ENCODE assay signal across 8 cellular contexts in genomic region chr7:55641811-55642210, GRCh38.
DNase-seq lines count a peak whose midpoint lies in the region; ATAC-seq, FAIRE-seq and TF ChIP-seq lines count a peak whose summit lies in the region.

No MANE protein-coding gene starts in this region.

- no peak for FAIRE-seq in H54 (lab: Jason Lieb, UNC)

- no peaks in the 10 kb centered on the region for H3K9me2 ChIP-seq in DOHH2 (replicated peaks; ENCODE audit: control insufficient read depth, low read length)

- H4K20me1 ChIP-seq in DOHH2 (ENCODE audit: control insufficient read depth, insufficient read depth, low read depth, low read length): no peaks in the 10 kb centered on the region

- no peaks in the 10 kb centered on the region for H3K79me2 ChIP-seq in DOHH2 (ENCODE audit: control insufficient read depth, low read length)

- peak overlapping the region; percentile 62 for H3K4me2 ChIP-seq in DOHH2 (ENCODE audit: low read length)

- H3K9me3 ChIP-seq in DOHH2 (ENCODE audit: control insufficient read depth, insufficient read depth, low read length) (no peaks in the 10 kb centered on the region), upper lobe of right lung (no peaks in the 10 kb centered on the region)

- H3K27ac ChIP-seq in DOHH2 (ENCODE audit: low read depth, low read length) (peak overlapping the region; percentile 22; the same call in 1 of the 2 replicates), upper lobe of right lung (no peak overlapping the region)

- H3K4me1 ChIP-seq in DOHH2 (ENCODE audit: control insufficient read depth, low read length) (peaks cover 16% of the 10 kb centered on the region), upper lobe of right lung (no peaks in the 10 kb centered on the region)

- TF ChIP-seq CTCF in DOHH2 (IDR thresholded peaks at IDR 0.05; ENCODE audit: low read depth, low read length, poor library complexity, severe bottlenecking) (no peak), upper lobe of right lung (IDR thresholded peaks at IDR 0.05) (no peak)

- H3K4me1 Mint-ChIP-seq in activated T-helper 1 cell treated with anti-CD3 and anti-CD28 coated beads, Interleukin-12 subunit alpha, Interleukin-12 subunit beta, Interleukin-2, Interleukin-4 antibody, amounts not matched to agents 30 ng/mL and 10 ng/mL and 1 ng/mL, durations not matched to agents 14 hours and 24 hours and 36 hours (ENCODE audit: low read depth): peaks cover 11% of the 10 kb centered on the region

- ATAC-seq in GM19324 (IDR thresholded peaks at IDR 0.05; ENCODE audit: low FRiP score, unreplicated experiment) (peak; percentile 44), HG03064 (IDR thresholded peaks at IDR 0.05; ENCODE audit: low read depth, unreplicated experiment) (peak; percentile 88), upper lobe of right lung (no peak)

- H3K36me3 Mint-ChIP-seq in activated T-helper 1 cell treated with anti-CD3 and anti-CD28 coated beads, Interleukin-12 subunit alpha, Interleukin-12 subunit beta, Interleukin-2, Interleukin-4 antibody, amounts not matched to agents 30 ng/mL and 10 ng/mL and 1 ng/mL, durations not matched to agents 14 hours and 24 hours and 36 hours (ENCODE audit: low read depth): no peaks in the 10 kb centered on the region

- no peaks in the 10 kb centered on the region for H3K9me3 Mint-ChIP-seq in activated T-helper 1 cell treated with anti-CD3 and anti-CD28 coated beads, Interleukin-12 subunit alpha, Interleukin-12 subunit beta, Interleukin-2, Interleukin-4 antibody, amounts not matched to agents 30 ng/mL and 10 ng/mL and 1 ng/mL, durations not matched to agents 14 hours and 24 hours and 36 hours

- no peak overlapping the region for H3K27ac Mint-ChIP-seq in activated T-helper 1 cell treated with anti-CD3 and anti-CD28 coated beads, Interleukin-12 subunit alpha, Interleukin-12 subunit beta, Interleukin-2, Interleukin-4 antibody, amounts not matched to agents 30 ng/mL and 10 ng/mL and 1 ng/mL, durations not matched to agents 14 hours and 24 hours and 36 hours

- H3K27me3 ChIP-seq in DOHH2 (ENCODE audit: control insufficient read depth, low read length) (peaks cover 9% of the 10 kb centered on the region), upper lobe of right lung (no peaks in the 10 kb centered on the region)

- H3K4me3 ChIP-seq in DOHH2 (ENCODE audit: low read length) (peak overlapping the region; percentile 35), upper lobe of right lung (no peak overlapping the region)

- H3F3A ChIP-seq in DOHH2 (ENCODE audit: control insufficient read depth, insufficient read depth): peaks cover 3% of the 10 kb centered on the region; the same call in 1 of the 2 replicates

- no peak for TF ChIP-seq POLR2A in H54 (IDR thresholded peaks at IDR 0.05; ENCODE audit: low read depth, low read length)

- peak; percentile 9 for DNase-seq in activated T-helper 1 cell treated with anti-CD3 and anti-CD28 coated beads, Interleukin-12 subunit alpha, Interleukin-12 subunit beta, Interleukin-2, Interleukin-4 antibody, amounts not matched to agents 30 ng/mL and 10 ng/mL and 1 ng/mL, durations not matched to agents 14 hours and 24 hours and 36 hours (ENCODE audit: low spot score)
- DNase-seq in RPMI8226 (no peak), dedifferentiated amniotic fluid mesenchymal stem cell (ENCODE audit: extremely low spot score) (no peak), upper lobe of right lung (no peak), H54 (ENCODE audit: insufficient read length, low spot score) (no peak)

- H3K36me3 ChIP-seq in DOHH2 (ENCODE audit: control insufficient read depth, low read length): no peaks in the 10 kb centered on the region
- H3K36me3 ChIP-seq in upper lobe of right lung: no peaks in the 10 kb centered on the region

- H3K27me3 Mint-ChIP-seq in activated T-helper 1 cell treated with anti-CD3 and anti-CD28 coated beads, Interleukin-12 subunit alpha, Interleukin-12 subunit beta, Interleukin-2, Interleukin-4 antibody, amounts not matched to agents 30 ng/mL and 10 ng/mL and 1 ng/mL, durations not matched to agents 14 hours and 24 hours and 36 hours (ENCODE audit: insufficient read depth): peaks cover 7% of the 10 kb centered on the region

- intact Hi-C loops in activated T-helper 1 cell treated with anti-CD3 and anti-CD28 coated beads, Interleukin-12 subunit alpha, Interleukin-12 subunit beta, Interleukin-2, Interleukin-4 antibody, amounts not matched to agents 30 ng/mL and 10 ng/mL and 1 ng/mL, durations not matched to agents 14 hours and 24 hours and 36 hours (cut with micrococcal nuclease): loop anchor here (1.0 to 5.0 kb wide), 9 partner anchors 81 to 883 kb away; partner anchors contain the start of genes CCT6A, MRPS17, NIPSNAP2 and PSPH
- intact Hi-C loops in upper lobe of right lung (cut with DNase I): no loop called here

- peak overlapping the region; percentile 20 for H3K4me3 Mint-ChIP-seq in activated T-helper 1 cell treated with anti-CD3 and anti-CD28 coated beads, Interleukin-12 subunit alpha, Interleukin-12 subunit beta, Interleukin-2, Interleukin-4 antibody, amounts not matched to agents 30 ng/mL and 10 ng/mL and 1 ng/mL, durations not matched to agents 14 hours and 24 hours and 36 hours
